ENCODE assay signal across 1 cellular context in genomic region chr13:68987585-68987984, GRCh38.
TF ChIP-seq lines count a peak whose summit lies in the region.

No MANE protein-coding gene starts in this region.

TF ChIP-seq in WTC11, 78 proteins besides CTCF, POLR2A, EP300 and RAD21 (continued from another document):
- TF ChIP-seq USF1 (CRISPR knock-in tag; IDR thresholded peaks at IDR 0.05) (no peak), NR1H2 (CRISPR knock-in tag; IDR thresholded peaks at IDR 0.05) (no peak), E2F1 (CRISPR knock-in tag; IDR thresholded peaks at IDR 0.05) (no peak), CREB1 (CRISPR knock-in tag; IDR thresholded peaks at IDR 0.05) (no peak), ARID4B (CRISPR knock-in tag; IDR thresholded peaks at IDR 0.05; ENCODE audit: borderline replicate concordance) (no peak)
TF ChIP-seq in WTC11: peak in this region for 0.
